In genomic region chr12:75979181-75979580, GRCh38 we compare ENCODE assay signal across 9 cellular contexts. TPM values are rescaled to one million over a fixed set of nuclear protein-coding genes. Genes with fewer than 3 reads are reported as not detected.
DNase-seq lines count a peak whose midpoint lies in the region; ATAC-seq, FAIRE-seq and TF ChIP-seq lines count a peak whose summit lies in the region.
"Had no signal": no experiment of that assay in that cellular context is flagged by ENCODE, and none has a peak within 500 bp of the region (broad histone marks: within the 10 kb centered on the region; RNA-seq: fewer than 3 reads in every experiment).

No MANE protein-coding gene starts in this region.

- no peak overlapping the region for H2BK20ac ChIP-seq in H1 (ENCODE audit: low read length)

- H2AFZ ChIP-seq in H1 (ENCODE audit: low read length): 0 out of 2 replicates have a peak overlapping the region, but pooled peaks have one; percentile 6

- H3K4me1 Mint-ChIP-seq in stimulated activated effector memory CD8-positive, alpha-beta T cell treated with anti-CD3 and anti-CD28 coated beads, Interleukin-12 subunit alpha, Interleukin-12 subunit beta, amount 100 ng/mL, for 72 hours: peaks cover 71% of the 10 kb centered on the region

- peak; percentile 87 for ATAC-seq in stimulated activated effector memory CD8-positive, alpha-beta T cell treated with anti-CD3 and anti-CD28 coated beads, Interleukin-12 subunit alpha, Interleukin-12 subunit beta, amount 100 ng/mL, for 72 hours
- no peak for ATAC-seq in HG03108 (IDR thresholded peaks at IDR 0.05; ENCODE audit: unreplicated experiment)

- H2BK5ac ChIP-seq in H1 (ENCODE audit: low read depth, low read length): no peak overlapping the region

- H3K27ac Mint-ChIP-seq in stimulated activated effector memory CD8-positive, alpha-beta T cell treated with anti-CD3 and anti-CD28 coated beads, Interleukin-12 subunit alpha, Interleukin-12 subunit beta, amount 100 ng/mL, for 72 hours: peak overlapping the region; percentile 91

- H3K56ac ChIP-seq in H1 (replicated peaks; ENCODE audit: insufficient read length, low read depth, low read length): no peak overlapping the region

- no peak overlapping the region for H4K5ac ChIP-seq in H1 (ENCODE audit: insufficient read length, low read depth, low read length)

- 82% methylated on average over 2 of the region's 2 CpGs; no CpG with 5 or more reads in 1 of the 2 experiments for WGBS in H1 (ENCODE audit: extremely low coverage in 1 of 2, insufficient coverage in 1 of 2, insufficient read length in 1 of 2, insufficient replicate concordance in 2 of 2, low coverage in 1 of 2, low lambda C conversion rate in 2 of 2, missing lambda C conversion rate in 1 of 2), 2 experiments

- H4K8ac ChIP-seq in H1 (ENCODE audit: extremely low read depth, insufficient read depth, low read length): no peak overlapping the region

- H3K4ac ChIP-seq in H1 (replicated peaks; ENCODE audit: insufficient read length, low read depth, low read length): no peak overlapping the region

- H3K9me3 ChIP-seq in H1 (ENCODE audit: insufficient read depth in 2 of 2, low read depth in 1 of 2, low read length in 1 of 2): no peaks in the 10 kb centered on the region

- CTCF ChIA-PET in H1 (lab: Charles Lee; ENCODE audit: partially characterized antibody): interaction anchor here (0.8 to 1.0 kb wide), 2 partner anchors 55 to 1427 kb away, joined by 3 to 5 read pairs; no protein-coding TSS in a partner anchor

- no peak overlapping the region for H3K27ac ChIP-seq in H1 (ENCODE audit: low read depth, low read length)

- H3K23me2 ChIP-seq in H1 (ENCODE audit: low read depth, low read length): no peaks in the 10 kb centered on the region

- H3K14ac ChIP-seq in H1 (ENCODE audit: insufficient read length): no peak overlapping the region

- no peaks in the 10 kb centered on the region for H3K79me1 ChIP-seq in H1 (ENCODE audit: low read depth, low read length)

- no peaks in the 10 kb centered on the region for H3K36me3 Mint-ChIP-seq in stimulated activated effector memory CD8-positive, alpha-beta T cell treated with anti-CD3 and anti-CD28 coated beads, Interleukin-12 subunit alpha, Interleukin-12 subunit beta, amount 100 ng/mL, for 72 hours

- no peak for TF ChIP-seq POLR2A in H1 (IDR thresholded peaks at IDR 0.05; ENCODE audit: control extremely low read depth in 1 of 2, low read depth in 2 of 2, low read length in 2 of 2)

- POLR2A ChIA-PET in H1 (lab: Charles Lee; ENCODE audit: partially characterized antibody): no interaction called here

- H3K36me3 ChIP-seq in H1 (ENCODE audit: control insufficient read depth in 2 of 4, insufficient read depth in 4 of 4, low read length in 3 of 4): no peaks in the 10 kb centered on the region

- FAIRE-seq in H1 (lab: Jason Lieb, UNC): no peak

- no peak for TF ChIP-seq EP300 in H1 (IDR thresholded peaks at IDR 0.05; ENCODE audit: borderline replicate concordance in 1 of 2, low read depth in 2 of 2, low read length in 2 of 2)

- no peak overlapping the region for H2BK120ac ChIP-seq in H1 (replicated peaks; ENCODE audit: low read depth, low read length)

- TF ChIP-seq CTCF in H1 (IDR thresholded peaks at IDR 0.05; ENCODE audit: control extremely low read depth in 1 of 3, insufficient read depth in 1 of 3, low read depth in 1 of 3, low read length in 3 of 3): no peak

- H2BK15ac ChIP-seq in H1 (ENCODE audit: low read length): no peak overlapping the region

- H2AK5ac ChIP-seq in H1 (ENCODE audit: low read depth, low read length): no peak overlapping the region

- DNase-seq in activated gamma-delta T cell treated with Interleukin-2 at 50 U/mL for 16 hours: peak; percentile 27
- no peak for DNase-seq in activated gamma-delta T cell (lab: John Stamatoyannopoulos, UW)
- DNase-seq in RKO (ENCODE audit: low spot score): peak; percentile 98
- no peak for DNase-seq in H1 (ENCODE audit: low read depth in 1 of 2, low spot score in 2 of 2)
- DNase-seq in stimulated activated effector memory CD8-positive, alpha-beta T cell treated with anti-CD3 and anti-CD28 coated beads, Interleukin-12 subunit alpha, Interleukin-12 subunit beta, amount 100 ng/mL, for 72 hours (ENCODE audit: low spot score in 2 of 2): peak; percentile 7 to 62
- DNase-seq in GF-D8 (lab: John Stamatoyannopoulos, UW): no peak
- DNase-seq in NCI-H1436 treated with DMSO at 0.1 percent for 48 hours (lab: John Stamatoyannopoulos, UW): no peak
- DNase-seq: DND-41 had no signal

- H3K4me2 ChIP-seq in H1 (ENCODE audit: insufficient read depth in 1 of 2, low read depth in 2 of 2, low read length in 2 of 2): no peak overlapping the region

- H3K79me2 ChIP-seq in H1 (ENCODE audit: control insufficient read depth in 1 of 2, insufficient read depth in 2 of 2, low read length in 2 of 2): no peaks in the 10 kb centered on the region

- no peaks in the 10 kb centered on the region for H4K20me1 ChIP-seq in H1 (replicated peaks in 1 of 2; ENCODE audit: control insufficient read depth in 1 of 2, insufficient read depth in 2 of 2, low read length in 2 of 2)

- H3K9ac ChIP-seq in H1 (replicated peaks in 1 of 4; ENCODE audit: extremely low read depth in 1 of 4, low read depth in 3 of 4, low read length in 3 of 4): no peak overlapping the region

- H3K23ac ChIP-seq in H1 (ENCODE audit: insufficient read length): no peak overlapping the region

- H3K27me3 ChIP-seq in H1 (replicated peaks in 1 of 4; ENCODE audit: control insufficient read depth in 3 of 4, extremely low read depth in 1 of 4, insufficient read depth in 3 of 4, low read length in 3 of 4): no peaks in the 10 kb centered on the region

- no peak overlapping the region for H4K91ac ChIP-seq in H1 (replicated peaks; ENCODE audit: insufficient read length, low read length)

- no peaks in the 10 kb centered on the region for H3K9me3 Mint-ChIP-seq in stimulated activated effector memory CD8-positive, alpha-beta T cell treated with anti-CD3 and anti-CD28 coated beads, Interleukin-12 subunit alpha, Interleukin-12 subunit beta, amount 100 ng/mL, for 72 hours

- no peak overlapping the region for H3K18ac ChIP-seq in H1 (ENCODE audit: extremely low read depth, low read length)

- TF ChIP-seq RAD21 in H1 (IDR thresholded peaks at IDR 0.05 in 1 of 2, conservative IDR thresholded peaks at IDR 0.05 in 1 of 2; ENCODE audit: low read depth in 2 of 2, low read length in 2 of 2): no peak

- peaks cover 5 to 13% (median 10%) of the 10 kb centered on the region in 4 experiments; a peak in 6 of 7 replicates for H3K4me1 ChIP-seq in H1 (replicated peaks in 1 of 4; ENCODE audit: control insufficient read depth in 3 of 4, insufficient read depth in 4 of 4, low read length in 3 of 4)

- 0 out of 2 replicates have a peak overlapping the region, but pooled peaks have one; percentile 86 for H2BK12ac ChIP-seq in H1 (ENCODE audit: low read depth, low read length)

- no peak overlapping the region for H3K4me3 ChIP-seq in H1 (ENCODE audit: extremely low read depth in 1 of 4, insufficient read depth in 2 of 4, low read depth in 3 of 4, low read length in 4 of 4)

- H3K4me3 Mint-ChIP-seq in stimulated activated effector memory CD8-positive, alpha-beta T cell treated with anti-CD3 and anti-CD28 coated beads, Interleukin-12 subunit alpha, Interleukin-12 subunit beta, amount 100 ng/mL, for 72 hours: peak overlapping the region; percentile 55

TF ChIP-seq in H1, 55 proteins besides CTCF, POLR2A, EP300 and RAD21:
- TF ChIP-seq TAF7 (optimal IDR thresholded peaks at IDR 0.05; ENCODE audit: borderline replicate concordance, low read depth, low read length): no peak
- no peak for TF ChIP-seq RNF2 (IDR thresholded peaks at IDR 0.05; ENCODE audit: borderline replicate concordance, low read depth, low read length, missing control alignments, poor library complexity, severe bottlenecking)
- no peak for TF ChIP-seq KDM4A (IDR thresholded peaks at IDR 0.05; ENCODE audit: low read depth, low read length, severe bottlenecking)
- TF ChIP-seq, protein P1, sequence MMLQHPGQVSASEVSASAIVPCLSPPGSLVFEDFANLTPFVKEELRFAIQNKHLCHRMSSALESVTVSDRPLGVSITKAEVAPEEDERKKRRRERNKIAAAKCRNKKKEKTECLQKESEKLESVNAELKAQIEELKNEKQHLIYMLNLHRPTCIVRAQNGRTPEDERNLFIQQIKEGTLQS (IDR thresholded peaks at IDR 0.05; ENCODE audit: insufficient read depth, low read depth, low read length): no peak
- no peak for TF ChIP-seq TEAD4 (IDR thresholded peaks at IDR 0.05; ENCODE audit: low read depth, low read length)
- no peak for TF ChIP-seq SAP30 (IDR thresholded peaks at IDR 0.05; ENCODE audit: insufficient read depth, insufficient replicate concordance, low read length)
- TF ChIP-seq KDM5A (IDR thresholded peaks at IDR 0.05; ENCODE audit: low read length): no peak
- TF ChIP-seq EGR1 (IDR thresholded peaks at IDR 0.05; ENCODE audit: borderline replicate concordance, low read depth, low read length): no peak
- no peak for TF ChIP-seq SIN3A (conservative IDR thresholded peaks at IDR 0.05 in 1 of 2, IDR thresholded peaks at IDR 0.05 in 1 of 2; ENCODE audit: low read depth in 1 of 2, low read length in 2 of 2)
- no peak for TF ChIP-seq SP4 (IDR thresholded peaks at IDR 0.05; ENCODE audit: low read length)
- TF ChIP-seq TBP (IDR thresholded peaks at IDR 0.05; ENCODE audit: low read depth, low read length): no peak
- TF ChIP-seq HDAC6 (IDR thresholded peaks at IDR 0.05; ENCODE audit: low read depth, low read length): no peak
TF ChIP-seq in H1: peak in this region for 0.

RNA-seq across cellular contexts. Expression of gene PHLDA1, which starts 52.4 kb away (rescaled TPM):
- 19.4 and 19.8 TPM in 2 replicates for total RNA-seq in H1 (2021; fragmentation: NEBNext Ultra II Directional; extraction: Animal tissue kit (Norgen Biotek cat#: 25700))
- polyA plus RNA-seq in H1 (2011; rRNA removed): 18.6 and 18.9 TPM in 2 replicates
- 14.4 TPM for polyA plus RNA-seq in H1 (2011; cell fraction: cytosol; rRNA removed)
- 8.7 TPM for polyA plus RNA-seq in H1 (2011; cell fraction: nucleus; rRNA removed)
- 14.0 to 17.3 TPM (median 16.6 TPM) in 4 replicates for polyA plus RNA-seq in H1 (2012, experiment 1 of 2)
- polyA plus RNA-seq in H1 (2012, experiment 2 of 2): 8.5 TPM
- 13.1 TPM for polyA plus RNA-seq in H1 (2013, experiment 1 of 2)
- 13.4 TPM for polyA plus RNA-seq in H1 (2013, experiment 2 of 2)
- polyA minus RNA-seq in H1 (2011; rRNA and poly(A)+ RNA removed): 10.9 and 13.3 TPM in 2 replicates
- 27.4 TPM for polyA minus RNA-seq in H1 (2011; cell fraction: cytosol; rRNA and poly(A)+ RNA removed)
- polyA minus RNA-seq in H1 (2011; cell fraction: nucleus; rRNA and poly(A)+ RNA removed): 19.7 TPM

Comparison
In these comparisons a context has a peak if more than half of its experiments do, and no peak if none do; other contexts are left out.
1. DNase-seq: peak in activated gamma-delta T cell treated with Interleukin-2 at 50 U/mL for 16 hours (single experiment), RKO (single experiment) and stimulated activated effector memory CD8-positive, alpha-beta T cell treated with anti-CD3 and anti-CD28 coated beads, Interleukin-12 subunit alpha, Interleukin-12 subunit beta, amount 100 ng/mL, for 72 hours (2 of 2); none in activated gamma-delta T cell (single experiment), H1 (0 of 2), GF-D8 (single experiment) and NCI-H1436 treated with DMSO at 0.1 percent for 48 hours (single experiment).